Comparison of ENCODE assay signal across 8 cellular contexts in genomic region chr3:124558898-124559649, GRCh38.
DNase-seq lines count a peak whose midpoint lies in the region; ATAC-seq and TF ChIP-seq lines count a peak whose summit lies in the region.

No MANE protein-coding gene starts in this region.

- H2BK120ac ChIP-seq in trophoblast cell (ENCODE audit: insufficient read depth, low read length, poor library complexity), result peak overlapping the region; percentile 25

- no peak overlapping the region for H2AK5ac ChIP-seq in trophoblast cell (ENCODE audit: low read length)

- no peaks in the 10 kb centered on the region for H3K36me3 ChIP-seq in SJSA1
- no peaks in the 10 kb centered on the region for H3K36me3 ChIP-seq in trophoblast cell (ENCODE audit: control insufficient read depth in 1 of 2, insufficient read depth in 2 of 2, low read length in 2 of 2)
- no peaks in the 10 kb centered on the region for H3K36me3 ChIP-seq in CD8-positive, alpha-beta T cell (ENCODE audit: insufficient read depth, low read length)
- no peaks in the 10 kb centered on the region for H3K36me3 ChIP-seq in naive thymus-derived CD4-positive, alpha-beta T cell (ENCODE audit: control insufficient read depth in 2 of 3, insufficient read depth in 3 of 3, low read length in 3 of 3)

- no peak overlapping the region for H2AFZ ChIP-seq in trophoblast cell (ENCODE audit: insufficient read depth, low read length, poor library complexity)

- H3K4me3 ChIP-seq in SJSA1 (no peak overlapping the region), trophoblast cell (ENCODE audit: low read depth, low read length) (no peak overlapping the region)
- no peak overlapping the region for H3K4me3 ChIP-seq in CD8-positive, alpha-beta T cell (ENCODE audit: low read depth, low read length)
- H3K4me3 ChIP-seq in naive thymus-derived CD4-positive, alpha-beta T cell (ENCODE audit: low read length), result no peak overlapping the region

- H3K4me2 ChIP-seq in trophoblast cell (ENCODE audit: low read length), result no peak overlapping the region

- intact Hi-C loops in CD8-positive, alpha-beta T cell (cut with DNase I, micrococcal nuclease), result no loop called here
- intact Hi-C loops in naive thymus-derived CD4-positive, alpha-beta T cell (cut with micrococcal nuclease), result loop anchor here in 1 of 2 donors (10.0 kb wide), 1 partner anchor 614 kb away; no protein-coding TSS in a partner anchor

- POLR2A ChIA-PET in CD8-positive, alpha-beta T cell (lab: Charles Lee), result no interaction called here
- POLR2A ChIA-PET in naive thymus-derived CD4-positive, alpha-beta T cell (lab: Charles Lee), result no interaction called here

- DNase-seq in HT1080 (ENCODE audit: low read depth) (peak; percentile 94), SJSA1 (ENCODE audit: low read depth in 1 of 2, low spot score in 2 of 2) (peak; percentile 87 to 92), foreskin keratinocyte (peak; percentile 69 to 88), trophoblast cell (no peak)
- no peak for DNase-seq in CD8-positive, alpha-beta T cell
- no peak for DNase-seq in stimulated activated CD4-positive, alpha-beta T cell treated with anti-CD3 and anti-CD28 coated beads, Interleukin-2, amount 100 ng/mL, for 48 hours
- no peak for DNase-seq in naive thymus-derived CD4-positive, alpha-beta T cell
- DNase-seq in activated naive CD4-positive, alpha-beta T cell treated with anti-CD3 and anti-CD28 coated beads, Interleukin-2, amount 50 U/mL, for 16 hours, result no peak

- no peak overlapping the region for H4K12ac ChIP-seq in trophoblast cell (ENCODE audit: low read depth, low read length)

- H3K4me3 Mint-ChIP-seq in CD8-positive, alpha-beta T cell, result no peak overlapping the region
- no peak overlapping the region for H3K4me3 Mint-ChIP-seq in naive thymus-derived CD4-positive, alpha-beta T cell

- no peak overlapping the region for H3K9ac ChIP-seq in trophoblast cell (ENCODE audit: low read length)

- H2BK5ac ChIP-seq in trophoblast cell (ENCODE audit: low read depth, low read length, poor library complexity), result no peak overlapping the region

- H4K91ac ChIP-seq in trophoblast cell (ENCODE audit: low read depth, low read length), result no peak overlapping the region

- no peak overlapping the region for H4K8ac ChIP-seq in trophoblast cell (ENCODE audit: low read depth, low read length)

- CTCF ChIA-PET in CD8-positive, alpha-beta T cell (lab: Charles Lee), result interaction anchor here (0.7 to 4.7 kb wide), 13 partner anchors 9 to 137 kb away, joined by 3 to 63 read pairs (median 5); no protein-coding TSS in a partner anchor
- CTCF ChIA-PET in naive thymus-derived CD4-positive, alpha-beta T cell (lab: Charles Lee), result interaction anchor here (0.6 to 4.9 kb wide), 7 partner anchors 9 to 795 kb away, joined by 3 to 26 read pairs (median 4); no protein-coding TSS in a partner anchor

- H3K27me3 Mint-ChIP-seq in CD8-positive, alpha-beta T cell (ENCODE audit: low read depth), result peaks cover 44% of the 10 kb centered on the region
- H3K27me3 Mint-ChIP-seq in naive thymus-derived CD4-positive, alpha-beta T cell, result peaks cover 38 to 74% (median 47%) of the 10 kb centered on the region in 5 donors

- H3K4me1 ChIP-seq in SJSA1 (replicated peaks) (peaks cover 36% of the 10 kb centered on the region), foreskin keratinocyte (peaks cover 16% of the 10 kb centered on the region), trophoblast cell (ENCODE audit: control insufficient read depth in 1 of 2, insufficient read depth in 2 of 2, low read length in 2 of 2) (peaks cover 6 to 8% of the 10 kb centered on the region in 2 experiments)
- no peaks in the 10 kb centered on the region for H3K4me1 ChIP-seq in CD8-positive, alpha-beta T cell (ENCODE audit: insufficient read depth, low read length)
- H3K4me1 ChIP-seq in naive thymus-derived CD4-positive, alpha-beta T cell (ENCODE audit: control insufficient read depth in 2 of 2, insufficient read depth in 2 of 2, low read length in 2 of 2), result no peaks in the 10 kb centered on the region

- H3K14ac ChIP-seq in trophoblast cell (ENCODE audit: low read length), result no peak overlapping the region

- H3K27ac ChIP-seq in SJSA1 (peak overlapping the region; percentile 11; the same call in 1 of the 2 replicates), foreskin keratinocyte (no peak overlapping the region), trophoblast cell (ENCODE audit: low read depth, low read length) (no peak overlapping the region)
- no peak overlapping the region for H3K27ac ChIP-seq in CD8-positive, alpha-beta T cell (ENCODE audit: low read depth, low read length)
- H3K27ac ChIP-seq in naive thymus-derived CD4-positive, alpha-beta T cell (ENCODE audit: low read depth, low read length), result no peak overlapping the region

- H3K27me3 ChIP-seq in SJSA1 (replicated peaks) (no peaks in the 10 kb centered on the region), foreskin keratinocyte (peaks cover 26% of the 10 kb centered on the region), trophoblast cell (ENCODE audit: insufficient read depth, low read length) (no peaks in the 10 kb centered on the region)
- H3K27me3 ChIP-seq in CD8-positive, alpha-beta T cell (ENCODE audit: insufficient read depth, low read length), result no peaks in the 10 kb centered on the region
- H3K27me3 ChIP-seq in naive thymus-derived CD4-positive, alpha-beta T cell (ENCODE audit: control insufficient read depth in 2 of 2, insufficient read depth in 2 of 2, low read length in 2 of 2), result no peaks in the 10 kb centered on the region

- TF ChIP-seq CTCF in foreskin keratinocyte (conservative IDR thresholded peaks at IDR 0.05), result no peak
- no peak for TF ChIP-seq CTCF in CD8-positive, alpha-beta T cell (IDR thresholded peaks at IDR 0.05)

- H3K9me3 ChIP-seq in SJSA1 (replicated peaks) (no peaks in the 10 kb centered on the region), trophoblast cell (ENCODE audit: insufficient read depth, low read depth, low read length) (no peaks in the 10 kb centered on the region)
- H3K9me3 ChIP-seq in CD8-positive, alpha-beta T cell (ENCODE audit: low read length), result no peaks in the 10 kb centered on the region
- no peaks in the 10 kb centered on the region for H3K9me3 ChIP-seq in naive thymus-derived CD4-positive, alpha-beta T cell (ENCODE audit: control insufficient read depth in 2 of 3, low read length in 3 of 3)

- no CpG with 5 or more reads among the region's 7 CpGs for WGBS in trophoblast cell (ENCODE audit: extremely low coverage, insufficient coverage, insufficient read length)

- no peak overlapping the region for H3K18ac ChIP-seq in trophoblast cell (ENCODE audit: low read length)

- H2BK12ac ChIP-seq in trophoblast cell (ENCODE audit: low read length), result no peak overlapping the region

- H3K27ac Mint-ChIP-seq in CD8-positive, alpha-beta T cell, result no peak overlapping the region
- H3K27ac Mint-ChIP-seq in naive thymus-derived CD4-positive, alpha-beta T cell, result no peak overlapping the region

- H3K4ac ChIP-seq in trophoblast cell (ENCODE audit: low read depth, low read length), result no peak overlapping the region

- no peaks in the 10 kb centered on the region for H3K36me3 Mint-ChIP-seq in CD8-positive, alpha-beta T cell
- H3K36me3 Mint-ChIP-seq in naive thymus-derived CD4-positive, alpha-beta T cell, result no peaks in the 10 kb centered on the region

- H3K9me3 Mint-ChIP-seq in CD8-positive, alpha-beta T cell, result no peaks in the 10 kb centered on the region
- H3K9me3 Mint-ChIP-seq in naive thymus-derived CD4-positive, alpha-beta T cell, result no peaks in the 10 kb centered on the region

- H3K4me1 Mint-ChIP-seq in CD8-positive, alpha-beta T cell (ENCODE audit: low read depth), result no peaks in the 10 kb centered on the region
- H3K4me1 Mint-ChIP-seq in naive thymus-derived CD4-positive, alpha-beta T cell, result no peaks in the 10 kb centered on the region

- H3K23ac ChIP-seq in trophoblast cell (ENCODE audit: low read length), result no peak overlapping the region

- H3K79me2 ChIP-seq in trophoblast cell (ENCODE audit: control insufficient read depth, insufficient read depth, low read length, poor library complexity), result no peaks in the 10 kb centered on the region

- ATAC-seq in foreskin keratinocyte, result peak; percentile 72
- ATAC-seq in CD8-positive, alpha-beta T cell, result no peak
- no peak for ATAC-seq in naive thymus-derived CD4-positive, alpha-beta T cell

- no peaks in the 10 kb centered on the region for H3K79me1 ChIP-seq in trophoblast cell (ENCODE audit: low read length)

Comparison
In these comparisons a context has a peak if more than half of its experiments do, and no peak if none do; other contexts are left out.
1. DNase-seq: peak in HT1080 (single experiment), SJSA1 (2 of 2) and foreskin keratinocyte (2 of 2); none in trophoblast cell (0 of 2), CD8-positive, alpha-beta T cell (0 of 7), stimulated activated CD4-positive, alpha-beta T cell treated with anti-CD3 and anti-CD28 coated beads, Interleukin-2, amount 100 ng/mL, for 48 hours (0 of 2), naive thymus-derived CD4-positive, alpha-beta T cell (0 of 9) and activated naive CD4-positive, alpha-beta T cell treated with anti-CD3 and anti-CD28 coated beads, Interleukin-2, amount 50 U/mL, for 16 hours (single experiment).